ENCODE assay signal across 20 cellular contexts in genomic region chr5:53052499-53052898, GRCh38. TPM values are rescaled to one million over a fixed set of nuclear protein-coding genes. Genes with fewer than 3 reads are reported as not detected.
DNase-seq lines count a peak whose midpoint lies in the region; ATAC-seq and TF ChIP-seq lines count a peak whose summit lies in the region.
"Had no signal": no experiment of that assay in that cellular context is flagged by ENCODE, and none has a peak within 500 bp of the region (broad histone marks: within the 10 kb centered on the region; RNA-seq: fewer than 3 reads in every experiment).

No MANE protein-coding gene starts in this region.

- intact Hi-C loops in dorsolateral prefrontal cortex (cut with DNase I): no loop called here

- H4K20me1 ChIP-seq in DND-41 (ENCODE audit: insufficient read depth, low read length) (no peaks in the 10 kb centered on the region), osteoblast (ENCODE audit: insufficient read depth, low read length) (no peaks in the 10 kb centered on the region)

- no peak overlapping the region for H3K9ac ChIP-seq in DND-41 (ENCODE audit: low read depth, low read length)

- H3K4me1 ChIP-seq in DND-41 (ENCODE audit: insufficient read depth, low read length): 0 out of 2 replicates have a peak, but pooled peaks cover 4% of the 10 kb centered on the region
- no peaks in the 10 kb centered on the region for H3K4me1 ChIP-seq in osteoblast (ENCODE audit: insufficient read depth, low read length)
- H3K4me1 ChIP-seq: SJCRH30 had no signal

- H3K4me3 ChIP-seq in DND-41 (ENCODE audit: low read depth in 1 of 2, low read length in 2 of 2): no peak overlapping the region
- H3K4me3 ChIP-seq in dorsolateral prefrontal cortex: no peak overlapping the region
- no peak overlapping the region for H3K4me3 ChIP-seq in osteoblast (ENCODE audit: insufficient read depth, low read length)
- H3K4me3 ChIP-seq: SJCRH30 had no signal

- H3K36me3 ChIP-seq in DND-41 (ENCODE audit: insufficient read depth, low read length) (no peaks in the 10 kb centered on the region), osteoblast (ENCODE audit: insufficient read depth, low read length) (no peaks in the 10 kb centered on the region)
- H3K36me3 ChIP-seq: SJCRH30 had no signal

- H3K4me2 ChIP-seq in DND-41 (ENCODE audit: insufficient read depth, low read length): no peak overlapping the region
- no peak overlapping the region for H3K4me2 ChIP-seq in osteoblast (ENCODE audit: insufficient read depth, low read length)

- TF ChIP-seq CTCF in DND-41 (IDR thresholded peaks at IDR 0.05; ENCODE audit: borderline replicate concordance, extremely low read depth, low read length, poor library complexity, severe bottlenecking) (no peak), dorsolateral prefrontal cortex (IDR thresholded peaks at IDR 0.05 in 54 of 56, conservative IDR thresholded peaks at IDR 0.05 in 2 of 56; ENCODE audit: low read depth in 1 of 56, partially characterized antibody in 56 of 56) (no peak), osteoblast (IDR thresholded peaks at IDR 0.05; ENCODE audit: extremely low read depth, low read depth, low read length) (no peak), GM10248 (IDR thresholded peaks at IDR 0.05; ENCODE audit: control extremely low read depth, extremely low read depth, low read depth, missing control alignments) (no peak)

- no peak overlapping the region for H3K27ac ChIP-seq in DND-41 (ENCODE audit: low read length)
- peak overlapping the region in 34 of 59 donors; percentile 1 to 85 (median 50) for H3K27ac ChIP-seq in dorsolateral prefrontal cortex
- H3K27ac ChIP-seq in osteoblast (ENCODE audit: low read depth, low read length): no peak overlapping the region
- H3K27ac ChIP-seq: SJCRH30 had no signal

- H3K79me2 ChIP-seq in DND-41 (ENCODE audit: insufficient read depth, low read length) (no peaks in the 10 kb centered on the region), osteoblast (ENCODE audit: insufficient read depth, low read length) (no peaks in the 10 kb centered on the region)

- POLR2A ChIA-PET in GM10248 (lab: Yijun Ruan, JAX): no interaction called here

- ATAC-seq in DND-41 (ENCODE audit: insufficient read depth, low read depth) (peak; percentile 75), GM21717 (IDR thresholded peaks at IDR 0.05; ENCODE audit: unreplicated experiment) (no peak), esophagus mucosa (no peak)
- ATAC-seq: PC-3, Right ventricle myocardium inferior, SK-N-SH treated with all-trans-retinoic acid at 6 μM for 48 hours had no signal

- no peaks in the 10 kb centered on the region for H3K9me3 ChIP-seq in DND-41 (ENCODE audit: insufficient read depth, low read length, severe bottlenecking)
- H3K9me3 ChIP-seq in osteoblast (ENCODE audit: low read depth, low read length): no peaks in the 10 kb centered on the region
- H3K9me3 ChIP-seq: SJCRH30 had no signal

- no peaks in the 10 kb centered on the region for H3K27me3 ChIP-seq in DND-41 (ENCODE audit: insufficient read depth, low read length, poor library complexity)
- H3K27me3 ChIP-seq in dorsolateral prefrontal cortex: peaks cover 0 to 4% (median 0%) of the 10 kb centered on the region in 45 donors
- H3K27me3 ChIP-seq in osteoblast (ENCODE audit: insufficient read depth, low read length): no peaks in the 10 kb centered on the region
- H3K27me3 ChIP-seq: SJCRH30 had no signal

- DNase-seq in AG20443 (ENCODE audit: low spot score) (peak; percentile 25), DND-41 (peak; percentile 28), dorsolateral prefrontal cortex (no peak), osteoblast (ENCODE audit: insufficient read length, low spot score, missing footprints) (no peak), GM10248 (ENCODE audit: extremely low spot score) (no peak)
- DNase-seq: CD4-positive, alpha-beta T cell; COR-L47; DMS79; NCI-H1048; NCI-H1417; NCI-H1694; NCI-H2081; NCI-H226; NCI-H510A; PC-3; SJCRH30 had no signal

- H2AFZ ChIP-seq in DND-41 (ENCODE audit: low read depth, low read length) (no peak overlapping the region), osteoblast (ENCODE audit: low read length) (peak overlapping the region; percentile 13)

- CTCF ChIA-PET in GM10248 (lab: Yijun Ruan, JAX): interaction anchor here (1.0 to 1.4 kb wide), 3 partner anchors 9 to 76 kb away, joined by 3 to 5 read pairs (median 3); no protein-coding TSS in a partner anchor

RNA-seq across cellular contexts. Expression of gene MOCS2, which starts 57.1 kb away (rescaled TPM):
- 10 to 100 TPM; 41.2 to 97.5 (median 69.3) TPM for total RNA-seq in dorsolateral prefrontal cortex
- total RNA-seq in osteoblast: 42.3 and 55.1 TPM in 2 replicates
- total RNA-seq in esophagus mucosa: 21.7 TPM

Comparison
In these comparisons a context has a peak if more than half of its experiments do, and no peak if none do; other contexts are left out.
1. DNase-seq: peak in AG20443 (single experiment) and DND-41 (single experiment); none in dorsolateral prefrontal cortex (0 of 10), osteoblast (single experiment) and GM10248 (single experiment).
2. H3K27ac ChIP-seq: peak in dorsolateral prefrontal cortex (34 of 59); none in DND-41 (single experiment) and osteoblast (single experiment).